Comparison of ENCODE assay signal across 12 cellular contexts in genomic region chr4:4735136-4735754, GRCh38.
"Had no signal": no experiment of that assay in that cellular context is flagged by ENCODE, and none has a peak within 500 bp of the region (broad histone marks: within the 10 kb centered on the region; RNA-seq: fewer than 3 reads in every experiment).

No MANE protein-coding gene starts in this region.

- DNase-seq: activated CD4-positive, alpha-beta T cell treated with anti-CD3 and anti-CD28 coated beads, Interleukin-2, amount 50 U/mL, for 1 hour; activated CD8-positive, alpha-beta memory T cell treated with anti-CD3 and anti-CD28 coated beads, Interleukin-2, amount 10 ng/mL, durations not matched to agents 7 days and 5 days; activated effector memory CD4-positive, alpha-beta T cell treated with anti-CD3 and anti-CD28 coated beads, Interleukin-2, amount 50 U/mL, for 16 hours; activated T-cell treated with anti-CD3 and anti-CD28 coated beads, Interleukin-2, amount 50 U/mL, for 4 hours; brain microvascular endothelial cell; endodermal cell; erythroblast; glutamatergic neuron; immature natural killer cell; pancreas; stimulated activated CD4-positive, alpha-beta T cell treated with anti-CD3 and anti-CD28 coated beads, Interleukin-4, amount 100 ng/mL, for 4 hours; stomach had no signal

- ATAC-seq: activated CD8-positive, alpha-beta memory T cell treated with anti-CD3 and anti-CD28 coated beads, Interleukin-2, amount 10 ng/mL, durations not matched to agents 7 days and 5 days; activated T-cell treated with anti-CD3 and anti-CD28 coated beads, Interleukin-2, amount 50 U/mL, for 4 hours; pancreas had no signal
